Comparison of ENCODE assay signal across 11 cellular contexts in genomic region chr11:862028-862703, GRCh38. TPM values are rescaled to one million over a fixed set of nuclear protein-coding genes. Genes with fewer than 3 reads are reported as not detected.
DNase-seq lines count a peak whose midpoint lies in the region; ATAC-seq and TF ChIP-seq lines count a peak whose summit lies in the region.
"Had no signal": no experiment of that assay in that cellular context is flagged by ENCODE, and none has a peak within 500 bp of the region (broad histone marks: within the 10 kb centered on the region; RNA-seq: fewer than 3 reads in every experiment).

No MANE protein-coding gene starts in this region.

- H3K27me3 ChIP-seq in Caco-2 (replicated peaks; ENCODE audit: control insufficient read depth, insufficient read depth, low read length) (no peaks in the 10 kb centered on the region), colonic mucosa (peaks cover 21% of the 10 kb centered on the region)
- H3K27me3 ChIP-seq: BLaER1 treated with 17β-estradiol and CSF1 and Interleukin-3, amounts not matched to agents 10 nM and 100 nM had no signal

- no peaks in the 10 kb centered on the region for H3K4me1 Mint-ChIP-seq in Caco-2 (ENCODE audit: low read depth, unreplicated experiment)
- H3K4me1 Mint-ChIP-seq: activated CD4-positive, alpha-beta T cell treated with anti-CD3 and anti-CD28 coated beads for 36 hours had no signal

- no peak overlapping the region for H3K4me3 Mint-ChIP-seq in Caco-2 (ENCODE audit: unreplicated experiment)
- H3K4me3 Mint-ChIP-seq: activated CD4-positive, alpha-beta T cell treated with anti-CD3 and anti-CD28 coated beads for 36 hours had no signal

- intact Hi-C loops in Caco-2 (cut with micrococcal nuclease; ENCODE audit: unreplicated experiment) (no loop called here), colonic mucosa (cut with DNase I) (no loop called here)

- DNase-seq in Caco-2 (no peak), HuH-7.5 (ENCODE audit: low spot score) (peak; percentile 21), colonic mucosa (peak; percentile 63), myocyte (ENCODE audit: low read depth) (peak; percentile 45), inferior parietal cortex (ENCODE audit: extremely low spot score) (no peak)
- DNase-seq in activated effector memory CD4-positive, alpha-beta T cell treated with anti-CD3 and anti-CD28 coated beads, Interleukin-2, amount 50 U/mL, for 16 hours: no peak
- DNase-seq: activated CD4-positive, alpha-beta T cell treated with anti-CD3 and anti-CD28 coated beads for 36 hours; NCI-H1092 treated with DMSO at 0.1 percent for 48 hours had no signal

- peak overlapping the region; percentile 54 for H3K27ac Mint-ChIP-seq in Caco-2 (ENCODE audit: unreplicated experiment)
- H3K27ac Mint-ChIP-seq: activated CD4-positive, alpha-beta T cell treated with anti-CD3 and anti-CD28 coated beads for 36 hours had no signal

- no TSS peak for BruUV-seq in Caco-2 (replicated peaks; lab: Mats Ljungman, UMichigan)

- POLR2A ChIA-PET in Caco-2 (lab: Charles Lee): interaction anchor here (0.6 kb wide), 1 partner anchor 910 kb away, joined by 3 read pairs; no protein-coding TSS in a partner anchor

- no peak overlapping the region for H3K9ac ChIP-seq in colonic mucosa (ENCODE audit: low read depth in 2 of 2, low read length in 2 of 2)
- H3K9ac ChIP-seq: BLaER1 treated with 17β-estradiol and CSF1 and Interleukin-3, amounts not matched to agents 10 nM and 100 nM had no signal

- H3K27ac ChIP-seq in colonic mucosa: no peak overlapping the region
- H3K27ac ChIP-seq: BLaER1 treated with 17β-estradiol and CSF1 and Interleukin-3, amounts not matched to agents 10 nM and 100 nM had no signal

- no peaks in the 10 kb centered on the region for H3K4me1 ChIP-seq in Caco-2
- H3K4me1 ChIP-seq in colonic mucosa: peaks cover 12% of the 10 kb centered on the region

- peaks cover 76% of the 10 kb centered on the region for H3K36me3 Mint-ChIP-seq in Caco-2 (ENCODE audit: insufficient read depth, unreplicated experiment)

- H3K27me3 Mint-ChIP-seq in Caco-2 (ENCODE audit: insufficient read depth, unreplicated experiment): no peaks in the 10 kb centered on the region
- H3K27me3 Mint-ChIP-seq: activated CD4-positive, alpha-beta T cell treated with anti-CD3 and anti-CD28 coated beads for 36 hours had no signal

- H3K4me3 ChIP-seq in Caco-2 (ENCODE audit: low read depth, low read length): no peak overlapping the region
- no peak overlapping the region for H3K4me3 ChIP-seq in colonic mucosa
- H3K4me3 ChIP-seq: BLaER1 treated with 17β-estradiol and CSF1 and Interleukin-3, amounts not matched to agents 10 nM and 100 nM had no signal

- TF ChIP-seq CTCF in Caco-2 (IDR thresholded peaks at IDR 0.05; ENCODE audit: insufficient read depth in 1 of 2, low read depth in 1 of 2, low read length in 1 of 2, severe bottlenecking in 1 of 2, unreplicated experiment in 1 of 2) (no peak), colonic mucosa (IDR thresholded peaks at IDR 0.05) (no peak)

- no peak for ATAC-seq in GM18858 (IDR thresholded peaks at IDR 0.05; ENCODE audit: unreplicated experiment)
- no peak for ATAC-seq in HG03378 (IDR thresholded peaks at IDR 0.05; ENCODE audit: unreplicated experiment)
- ATAC-seq: activated CD4-positive, alpha-beta T cell treated with anti-CD3 and anti-CD28 coated beads for 36 hours had no signal

- H3K9me3 Mint-ChIP-seq in Caco-2 (ENCODE audit: unreplicated experiment): no peaks in the 10 kb centered on the region

- H3K36me3 ChIP-seq in Caco-2 (ENCODE audit: control insufficient read depth, insufficient read depth, low read length) (no peaks in the 10 kb centered on the region; the same call in 1 of the 2 replicates), colonic mucosa (no peaks in the 10 kb centered on the region)

- CTCF ChIA-PET in Caco-2 (lab: Charles Lee): no interaction called here

- no peaks in the 10 kb centered on the region for H3K9me3 ChIP-seq in Caco-2
- no peaks in the 10 kb centered on the region for H3K9me3 ChIP-seq in colonic mucosa
- H3K9me3 ChIP-seq: BLaER1 treated with 17β-estradiol and CSF1 and Interleukin-3, amounts not matched to agents 10 nM and 100 nM had no signal

RNA-seq across cellular contexts. Expression of gene TSPAN4, which starts 19.5 kb away (rescaled TPM):
- total RNA-seq in Caco-2 (2022) (84.5 and 95.9 TPM in 2 replicates), colonic mucosa (10 to 100 TPM; 12.1 to 12.7 TPM), myocyte (56.7 and 63.9 TPM in 2 replicates)
- 141 TPM for polyA plus RNA-seq in myocyte (2012)

RNA-seq across cellular contexts. Expression of gene POLR2L, which starts 19.8 kb away (rescaled TPM):
- total RNA-seq in Caco-2 (2022): 139 and 141 TPM in 2 replicates
- 100 to 1,000 TPM in 1 of 2 donors, 10 to 100 TPM in 1; 77.4 to 181 TPM for total RNA-seq in colonic mucosa
- total RNA-seq in myocyte: 66.0 and 91.9 TPM in 2 replicates
- 691 TPM for polyA plus RNA-seq in myocyte (2012)

RNA-seq across cellular contexts. Expression of gene CD151, which starts 29.4 kb away (rescaled TPM):
- 268 and 302 TPM in 2 replicates for total RNA-seq in Caco-2 (2022)
- total RNA-seq in colonic mucosa: 100 to 1,000 TPM; 371 to 396 TPM
- 900 and 1,201 TPM in 2 replicates for total RNA-seq in myocyte
- polyA plus RNA-seq in myocyte (2012): 1,432 TPM

RNA-seq across cellular contexts. Expression of gene CRACR2B, which starts 34.4 kb away (rescaled TPM):
- total RNA-seq in Caco-2 (2022) (15.4 and 16.3 TPM in 2 replicates), colonic mucosa (100 to 1,000 TPM in 1 of 2 donors, 10 to 100 TPM in 1; 97.3 to 108 TPM), myocyte (16.6 and 26.5 TPM in 2 replicates)
- polyA plus RNA-seq in myocyte (2012): 9.4 TPM

RNA-seq across cellular contexts. Expression of gene PNPLA2, which starts 43.5 kb away (rescaled TPM):
- total RNA-seq in Caco-2 (2022) (84.7 and 93.6 TPM in 2 replicates), colonic mucosa (100 to 1,000 TPM; 139 to 155 TPM), myocyte (84.0 and 183 TPM in 2 replicates)
- polyA plus RNA-seq in myocyte (2012): 179 TPM

Comparison
In these comparisons a context has a peak if more than half of its experiments do, and no peak if none do; other contexts are left out.
1. DNase-seq: peak in HuH-7.5 (single experiment), colonic mucosa (single experiment) and myocyte (single experiment); none in Caco-2 (0 of 2), activated effector memory CD4-positive, alpha-beta T cell treated with anti-CD3 and anti-CD28 coated beads, Interleukin-2, amount 50 U/mL, for 16 hours (single experiment) and inferior parietal cortex (single experiment).